Comparison of ENCODE assay signal across 9 cellular contexts in the genomic region with DNA sequence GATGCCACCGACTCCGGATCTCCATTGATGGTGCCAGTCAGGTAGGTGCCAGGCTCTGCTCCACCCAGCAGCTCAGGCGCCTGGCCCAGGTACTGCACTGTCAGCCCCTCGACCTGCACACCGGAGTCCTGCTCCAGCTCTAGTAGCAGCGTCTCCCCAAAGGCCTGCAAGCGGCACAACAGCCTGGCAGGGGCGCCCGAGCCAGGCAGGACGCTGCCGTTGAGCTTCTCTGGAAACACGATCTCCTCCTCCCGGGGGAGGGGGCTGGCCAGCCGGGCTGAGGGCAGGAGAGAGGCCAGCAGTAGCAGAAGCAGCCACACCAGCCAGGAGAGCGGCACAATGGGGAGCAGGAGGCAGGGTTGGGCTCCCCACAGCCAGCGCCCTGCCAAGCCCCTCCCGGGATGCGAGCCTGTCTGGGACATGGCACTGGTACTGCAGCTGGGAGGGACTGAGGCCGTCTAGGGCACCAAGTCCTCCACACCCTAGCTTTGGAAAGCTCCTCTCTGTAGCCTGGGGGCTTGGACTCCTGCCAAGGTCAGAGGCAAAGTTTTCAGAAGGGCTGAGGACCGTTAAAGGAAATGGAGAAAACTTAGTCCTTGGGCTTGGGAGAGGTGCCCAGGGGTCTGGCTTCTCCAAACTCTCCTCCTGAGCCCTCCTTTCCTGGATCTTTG. TPM values are rescaled to one million over a fixed set of nuclear protein-coding genes. Genes with fewer than 3 reads are reported as not detected.
A peak's percentile ranks its signal among the peaks of the same experiment; 100 is the strongest.
DNase-seq lines count a peak whose midpoint lies in the region; ATAC-seq lines count a peak whose summit lies in the region.
"Had no signal": no experiment of that assay in that cellular context is flagged by ENCODE, and none has a peak within 500 bp of the region (broad histone marks: within the 10 kb centered on the region; RNA-seq: fewer than 3 reads in every experiment).

No MANE protein-coding gene starts in this region.

- intact Hi-C loops in CD4-positive, alpha-beta memory T cell (cut with micrococcal nuclease), result no loop called here

- H3K36me3 ChIP-seq in iPS-18a (ENCODE audit: control insufficient read depth, low read depth, low read length) (peaks cover 5% of the 10 kb centered on the region), stomach smooth muscle (ENCODE audit: control insufficient read depth in 2 of 2, insufficient read depth in 2 of 2, low read length in 2 of 2) (peaks cover 0 to 12% of the 10 kb centered on the region in 2 donors)
- H3K36me3 ChIP-seq in CD4-positive, alpha-beta memory T cell (ENCODE audit: insufficient read depth, low read length), result no peaks in the 10 kb centered on the region

- H3K9me3 Mint-ChIP-seq in CD4-positive, alpha-beta memory T cell, result no peaks in the 10 kb centered on the region

- H3K27ac ChIP-seq in iPS-18a (ENCODE audit: low read length), result no peak overlapping the region
- H3K27ac ChIP-seq in stomach smooth muscle (ENCODE audit: low read length), result peak overlapping the region; percentile 99
- H3K27ac ChIP-seq in CD4-positive, alpha-beta memory T cell (ENCODE audit: low read depth, low read length), result no peak overlapping the region

- peak overlapping the region in 2 of 7 donors; percentile 41 to 94 for H3K27ac Mint-ChIP-seq in CD4-positive, alpha-beta memory T cell

- CTCF ChIA-PET in CD4-positive, alpha-beta memory T cell (lab: Charles Lee; ENCODE audit: partially characterized antibody), result interaction anchor here (1.0 to 8.7 kb wide), 4 partner anchors 21 to 93 kb away, joined by 3 to 131 read pairs (median 6); a partner anchor contains a TSS

- peaks cover 20 to 48% (median 31%) of the 10 kb centered on the region in 4 donors for H3K4me1 Mint-ChIP-seq in CD4-positive, alpha-beta memory T cell

- ATAC-seq in HG03460 (IDR thresholded peaks at IDR 0.05; ENCODE audit: unreplicated experiment) (no peak), HG03175 (IDR thresholded peaks at IDR 0.05; ENCODE audit: unreplicated experiment) (no peak)

- H3K36me3 Mint-ChIP-seq in CD4-positive, alpha-beta memory T cell, result peaks cover 0 to 9% of the 10 kb centered on the region in 2 donors

- no peak overlapping the region for H3K4me3 Mint-ChIP-seq in CD4-positive, alpha-beta memory T cell

- no peaks in the 10 kb centered on the region for H3K9me3 ChIP-seq in iPS-18a (ENCODE audit: control insufficient read depth, low read depth, low read length)
- H3K9me3 ChIP-seq in stomach smooth muscle (ENCODE audit: control insufficient read depth in 2 of 2, low read length in 2 of 2), result no peaks in the 10 kb centered on the region
- H3K9me3 ChIP-seq in CD4-positive, alpha-beta memory T cell (ENCODE audit: control insufficient read depth in 1 of 2, low read length in 2 of 2), result no peaks in the 10 kb centered on the region

- POLR2A ChIA-PET in CD4-positive, alpha-beta memory T cell (lab: Charles Lee; ENCODE audit: partially characterized antibody), result interaction anchor here (0.5 to 5.8 kb wide), 4 partner anchors 9 to 483 kb away, joined by 3 to 134 read pairs (median 6); no protein-coding TSS in a partner anchor

- peaks cover 0 to 1% of the 10 kb centered on the region in 2 donors for H3K27me3 Mint-ChIP-seq in CD4-positive, alpha-beta memory T cell

- H3K27me3 ChIP-seq in iPS-18a (ENCODE audit: control insufficient read depth, insufficient read depth, low read length), result no peaks in the 10 kb centered on the region
- no peaks in the 10 kb centered on the region for H3K27me3 ChIP-seq in stomach smooth muscle (ENCODE audit: control insufficient read depth in 1 of 2, insufficient read depth in 2 of 2, low read length in 2 of 2)
- no peaks in the 10 kb centered on the region for H3K27me3 ChIP-seq in CD4-positive, alpha-beta memory T cell (ENCODE audit: insufficient read depth, low read length)

- H3K4me1 ChIP-seq in iPS-18a (ENCODE audit: control insufficient read depth, low read depth, low read length) (peaks cover 50% of the 10 kb centered on the region), stomach smooth muscle (ENCODE audit: control insufficient read depth, insufficient read depth, low read length) (peaks cover 65% of the 10 kb centered on the region)
- peaks cover 36% of the 10 kb centered on the region for H3K4me1 ChIP-seq in CD4-positive, alpha-beta memory T cell (ENCODE audit: insufficient read depth, low read length)

- peak overlapping the region; percentile 19 for H3K9ac ChIP-seq in iPS-18a (ENCODE audit: low read length)
- H3K9ac ChIP-seq in stomach smooth muscle (ENCODE audit: low read length in 2 of 2), result peak overlapping the region in 1 of 2 donors; percentile 80

- H3K4me3 ChIP-seq in iPS-18a (ENCODE audit: low read length), result peak overlapping the region; percentile 31
- H3K4me3 ChIP-seq in stomach smooth muscle (ENCODE audit: low read length in 2 of 2), result peak overlapping the region; percentile 66 to 68
- no peak overlapping the region for H3K4me3 ChIP-seq in CD4-positive, alpha-beta memory T cell (ENCODE audit: low read length in 2 of 2)

- DNase-seq in NCI-H1092 (lab: John Stamatoyannopoulos, UW) (peak; percentile 31), anterior cingulate cortex (lab: John Stamatoyannopoulos, UW) (peak in 31 of 58 donors; percentile 11 to 70 (median 40))
- no peak for DNase-seq in stimulated activated CD4-positive, alpha-beta T cell treated with anti-CD3 and anti-CD28 coated beads, Interleukin-2, amount 100 ng/mL, for 24 hours
- no peak for DNase-seq in CD4-positive, alpha-beta memory T cell

RNA-seq across cellular contexts. Expression of a gene that starts 0.5 kb away (rescaled TPM):
- 1 to 10 TPM; 1.4 to 2.4 TPM for total RNA-seq in CD4-positive, alpha-beta memory T cell
- under 1 TPM in 1 of 2 donors, not detected in 1; 0.07 TPM for polyA plus RNA-seq in CD4-positive, alpha-beta memory T cell

RNA-seq across cellular contexts. Expression of a gene that starts 3.8 kb away (rescaled TPM):
- 100 to 1,000 TPM in 1 of 2 experiments, 10 to 100 TPM in 1; 89.9 to 100 TPM for total RNA-seq in CD4-positive, alpha-beta memory T cell
- 100 to 1,000 TPM in 1 of 2 donors, 10 to 100 TPM in 1; 90.1 to 112 TPM for polyA plus RNA-seq in CD4-positive, alpha-beta memory T cell

RNA-seq across cellular contexts. Expression of a gene that starts 16.8 kb away (rescaled TPM):
- total RNA-seq in CD4-positive, alpha-beta memory T cell, result 10 to 100 TPM in 1 of 2 experiments, 1 to 10 TPM in 1; 9.9 to 10.5 TPM
- 1 to 10 TPM; 2.1 to 2.8 TPM for polyA plus RNA-seq in CD4-positive, alpha-beta memory T cell
- total RNA-seq: kidney epithelial cell had no signal

RNA-seq across cellular contexts. Expression of a gene that starts 21.0 kb away (rescaled TPM):
- total RNA-seq in CD4-positive, alpha-beta memory T cell, result 10 to 100 TPM; 64.6 to 71.5 TPM
- polyA plus RNA-seq in CD4-positive, alpha-beta memory T cell, result 10 to 100 TPM; 55.9 to 60.5 TPM

RNA-seq across cellular contexts. Expression of a gene that starts 25.1 kb away (rescaled TPM):
- not detected for total RNA-seq in CD4-positive, alpha-beta memory T cell
- polyA plus RNA-seq in CD4-positive, alpha-beta memory T cell, result not detected
- total RNA-seq: kidney epithelial cell had no signal

Comparison
In these comparisons a context has a peak if more than half of its experiments do, and no peak if none do; other contexts are left out.
1. DNase-seq: peak in NCI-H1092 (single experiment) and anterior cingulate cortex (31 of 58); none in stimulated activated CD4-positive, alpha-beta T cell treated with anti-CD3 and anti-CD28 coated beads, Interleukin-2, amount 100 ng/mL, for 24 hours (0 of 2) and CD4-positive, alpha-beta memory T cell (0 of 5).
2. H3K4me3 ChIP-seq: peak in iPS-18a (single experiment) and stomach smooth muscle (2 of 2); none in CD4-positive, alpha-beta memory T cell (0 of 2).